Comparison of ENCODE assay signal across 1 cellular context in genomic region chr15:40766906-40767837, GRCh38.
TF ChIP-seq lines count a peak whose summit lies in the region.

No MANE protein-coding gene starts in this region.

TF ChIP-seq in K562, 482 proteins besides CTCF, POLR2A, EP300 and RAD21:
- no peak for TF ChIP-seq MEIS2 (IDR thresholded peaks at IDR 0.05; ENCODE audit: partially characterized antibody)
- TF ChIP-seq KAT2B (IDR thresholded peaks at IDR 0.05; ENCODE audit: low read depth, low read length): no peak
- TF ChIP-seq POLR2G (IDR thresholded peaks at IDR 0.05; ENCODE audit: low read depth, low read length): peak; percentile 48; the same call in 1 of the 2 replicates
- TF ChIP-seq GATA2 (CRISPR knock-in tag; IDR thresholded peaks at IDR 0.05): no peak
- TF ChIP-seq ADNP (tag; IDR thresholded peaks at IDR 0.05): no peak
- peak; percentile 3; the same call in 1 of the 2 replicates for TF ChIP-seq ZBTB33 (CRISPR knock-in tag; IDR thresholded peaks at IDR 0.05)
